ENCODE assay signal across 12 cellular contexts in genomic region chr7:21749318-21749717, GRCh38.
DNase-seq lines count a peak whose midpoint lies in the region; ATAC-seq and TF ChIP-seq lines count a peak whose summit lies in the region.
"Had no signal": no experiment of that assay in that cellular context is flagged by ENCODE, and none has a peak within 500 bp of the region (broad histone marks: within the 10 kb centered on the region; RNA-seq: fewer than 3 reads in every experiment).

No MANE protein-coding gene starts in this region.

- H3K4me1 Mint-ChIP-seq in GM23338 (peaks cover 10% of the 10 kb centered on the region), WTC11 (peaks cover 16% of the 10 kb centered on the region), neural crest cell (no peaks in the 10 kb centered on the region)
- H3K4me1 Mint-ChIP-seq: CD4-positive, alpha-beta memory T cell had no signal

- CTCF ChIA-PET in WTC11 (lab: Charles Lee), result no interaction called here

- H3K4me2 ChIP-seq in GM23338, result no peak overlapping the region

- H3K36me3 ChIP-seq in GM23338 (ENCODE audit: insufficient read depth), result no peaks in the 10 kb centered on the region
- H3K36me3 ChIP-seq in psoas muscle (ENCODE audit: insufficient read depth in 1 of 2, low read depth in 1 of 2), result no peaks in the 10 kb centered on the region
- H3K36me3 ChIP-seq: BE2C had no signal

- H3K4me3 ChIP-seq in GM23338 (no peak overlapping the region), psoas muscle (no peak overlapping the region)

- WGBS in psoas muscle, 3 donors, result 67 to 76% (median 75%) methylated on average over 9 of the region's 9 CpGs

- H2AFZ ChIP-seq in GM23338, result peak overlapping the region; percentile 18; the same call in 1 of the 2 replicates

- H3K27me3 ChIP-seq in GM23338 (ENCODE audit: insufficient read depth), result no peaks in the 10 kb centered on the region
- H3K27me3 ChIP-seq in psoas muscle (ENCODE audit: insufficient read depth in 3 of 3, low read length in 2 of 3), result no peaks in the 10 kb centered on the region

- H3K36me3 Mint-ChIP-seq in GM23338 (ENCODE audit: low read depth) (no peaks in the 10 kb centered on the region), WTC11 (no peaks in the 10 kb centered on the region), neural crest cell (ENCODE audit: low read depth) (no peaks in the 10 kb centered on the region)
- H3K36me3 Mint-ChIP-seq: CD4-positive, alpha-beta memory T cell had no signal

- no peaks in the 10 kb centered on the region for H3K9me2 ChIP-seq in GM23338 (ENCODE audit: insufficient read depth)

- H3K79me2 ChIP-seq in GM23338 (replicated peaks; ENCODE audit: insufficient read depth), result no peaks in the 10 kb centered on the region

- no peak overlapping the region for H3K4me3 Mint-ChIP-seq in GM23338
- no peak overlapping the region for H3K4me3 Mint-ChIP-seq in WTC11
- no peak overlapping the region for H3K4me3 Mint-ChIP-seq in neural crest cell
- H3K4me3 Mint-ChIP-seq: CD4-positive, alpha-beta memory T cell had no signal

- H3K9me3 Mint-ChIP-seq in GM23338 (no peaks in the 10 kb centered on the region), WTC11 (no peaks in the 10 kb centered on the region), neural crest cell (no peaks in the 10 kb centered on the region)

- H3K27ac ChIP-seq in GM23338 (ENCODE audit: low read depth), result 0 out of 2 replicates have a peak overlapping the region, but pooled peaks have one; percentile 21
- H3K27ac ChIP-seq in psoas muscle, result no peak overlapping the region
- H3K27ac ChIP-seq: C4-2B had no signal

- H4K20me1 ChIP-seq in GM23338 (replicated peaks; ENCODE audit: insufficient read depth), result no peaks in the 10 kb centered on the region

- H3K4me1 ChIP-seq in GM23338 (ENCODE audit: insufficient read depth) (peaks cover 8% of the 10 kb centered on the region; the same call in 1 of the 2 replicates), psoas muscle (no peaks in the 10 kb centered on the region)
- H3K4me1 ChIP-seq: BE2C had no signal

- DNase-seq in GM23338 (ENCODE audit: low spot score) (peak; percentile 27), WTC11 (ENCODE audit: low spot score) (no peak), iPS-NIHi11 (ENCODE audit: low spot score) (peak; percentile 16), neural crest cell (ENCODE audit: low read depth, low spot score) (no peak), psoas muscle (no peak), SW480 (ENCODE audit: low spot score) (no peak), NCI-H2107 (lab: John Stamatoyannopoulos, UW) (no peak)
- DNase-seq: BE2C; CD4-positive, alpha-beta memory T cell; DMS79 had no signal

- peaks cover 3% of the 10 kb centered on the region for H3K27me3 Mint-ChIP-seq in GM23338 (ENCODE audit: insufficient read depth, low read depth, poor library complexity)
- H3K27me3 Mint-ChIP-seq in WTC11 (ENCODE audit: low read depth), result no peaks in the 10 kb centered on the region
- H3K27me3 Mint-ChIP-seq in neural crest cell (ENCODE audit: low read depth), result no peaks in the 10 kb centered on the region

- intact Hi-C loops in psoas muscle (cut with DNase I), result no loop called here

- H3K27ac Mint-ChIP-seq in GM23338, result peak overlapping the region; percentile 25; the same call in 1 of the 2 replicates
- peak overlapping the region; percentile 82; the same call in 1 of the 2 replicates for H3K27ac Mint-ChIP-seq in WTC11
- H3K27ac Mint-ChIP-seq in neural crest cell (ENCODE audit: unreplicated experiment), result peak overlapping the region; percentile 10
- H3K27ac Mint-ChIP-seq: CD4-positive, alpha-beta memory T cell had no signal

- peak; percentile 67 for ATAC-seq in GM23338
- peak; percentile 73 for ATAC-seq in WTC11
- ATAC-seq in GM18517 (IDR thresholded peaks at IDR 0.05; ENCODE audit: unreplicated experiment), result no peak
- no peak for ATAC-seq in psoas muscle

- POLR2A ChIA-PET in WTC11 (lab: Charles Lee), result no interaction called here

- H3F3A ChIP-seq in GM23338 (replicated peaks; ENCODE audit: low read depth), result no peaks in the 10 kb centered on the region

- TF ChIP-seq CTCF in GM23338 (conservative IDR thresholded peaks at IDR 0.05; ENCODE audit: low read depth in 2 of 2) (no peak), WTC11 (IDR thresholded peaks at IDR 0.05) (no peak), neural crest cell (conservative IDR thresholded peaks at IDR 0.05) (no peak), psoas muscle (IDR thresholded peaks at IDR 0.05) (no peak)

- no peaks in the 10 kb centered on the region for H3K9me3 ChIP-seq in psoas muscle
- H3K9me3 ChIP-seq: BE2C had no signal

TF ChIP-seq in GM23338, 12 proteins besides CTCF, POLR2A, EP300 and RAD21:
- TF ChIP-seq ZNF114 (CRISPR knock-in tag; IDR thresholded peaks at IDR 0.05) (no peak), EZH2phosphoT487 (IDR thresholded peaks at IDR 0.05; ENCODE audit: unreplicated experiment) (no peak), CREB1 (CRISPR knock-in tag; IDR thresholded peaks at IDR 0.05; ENCODE audit: low read depth) (no peak), NANOG (IDR thresholded peaks at IDR 0.05; ENCODE audit: borderline replicate concordance) (no peak), ZNF331 (CRISPR knock-in tag; IDR thresholded peaks at IDR 0.05; ENCODE audit: low read depth) (no peak), STAT1 (IDR thresholded peaks at IDR 0.05; ENCODE audit: unreplicated experiment) (no peak)
- TF ChIP-seq, protein P1, sequence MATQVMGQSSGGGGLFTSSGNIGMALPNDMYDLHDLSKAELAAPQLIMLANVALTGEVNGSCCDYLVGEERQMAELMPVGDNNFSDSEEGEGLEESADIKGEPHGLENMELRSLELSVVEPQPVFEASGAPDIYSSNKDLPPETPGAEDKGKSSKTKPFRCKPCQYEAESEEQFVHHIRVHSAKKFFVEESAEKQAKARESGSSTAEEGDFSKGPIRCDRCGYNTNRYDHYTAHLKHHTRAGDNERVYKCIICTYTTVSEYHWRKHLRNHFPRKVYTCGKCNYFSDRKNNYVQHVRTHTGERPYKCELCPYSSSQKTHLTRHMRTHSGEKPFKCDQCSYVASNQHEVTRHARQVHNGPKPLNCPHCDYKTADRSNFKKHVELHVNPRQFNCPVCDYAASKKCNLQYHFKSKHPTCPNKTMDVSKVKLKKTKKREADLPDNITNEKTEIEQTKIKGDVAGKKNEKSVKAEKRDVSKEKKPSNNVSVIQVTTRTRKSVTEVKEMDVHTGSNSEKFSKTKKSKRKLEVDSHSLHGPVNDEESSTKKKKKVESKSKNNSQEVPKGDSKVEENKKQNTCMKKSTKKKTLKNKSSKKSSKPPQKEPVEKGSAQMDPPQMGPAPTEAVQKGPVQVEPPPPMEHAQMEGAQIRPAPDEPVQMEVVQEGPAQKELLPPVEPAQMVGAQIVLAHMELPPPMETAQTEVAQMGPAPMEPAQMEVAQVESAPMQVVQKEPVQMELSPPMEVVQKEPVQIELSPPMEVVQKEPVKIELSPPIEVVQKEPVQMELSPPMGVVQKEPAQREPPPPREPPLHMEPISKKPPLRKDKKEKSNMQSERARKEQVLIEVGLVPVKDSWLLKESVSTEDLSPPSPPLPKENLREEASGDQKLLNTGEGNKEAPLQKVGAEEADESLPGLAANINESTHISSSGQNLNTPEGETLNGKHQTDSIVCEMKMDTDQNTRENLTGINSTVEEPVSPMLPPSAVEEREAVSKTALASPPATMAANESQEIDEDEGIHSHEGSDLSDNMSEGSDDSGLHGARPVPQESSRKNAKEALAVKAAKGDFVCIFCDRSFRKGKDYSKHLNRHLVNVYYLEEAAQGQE (IDR thresholded peaks at IDR 0.05; ENCODE audit: unreplicated experiment), result no peak
TF ChIP-seq in GM23338: peak in this region for 0.

TF ChIP-seq in WTC11, 78 proteins besides CTCF, POLR2A, EP300 and RAD21:
- TF ChIP-seq, protein P2, sequence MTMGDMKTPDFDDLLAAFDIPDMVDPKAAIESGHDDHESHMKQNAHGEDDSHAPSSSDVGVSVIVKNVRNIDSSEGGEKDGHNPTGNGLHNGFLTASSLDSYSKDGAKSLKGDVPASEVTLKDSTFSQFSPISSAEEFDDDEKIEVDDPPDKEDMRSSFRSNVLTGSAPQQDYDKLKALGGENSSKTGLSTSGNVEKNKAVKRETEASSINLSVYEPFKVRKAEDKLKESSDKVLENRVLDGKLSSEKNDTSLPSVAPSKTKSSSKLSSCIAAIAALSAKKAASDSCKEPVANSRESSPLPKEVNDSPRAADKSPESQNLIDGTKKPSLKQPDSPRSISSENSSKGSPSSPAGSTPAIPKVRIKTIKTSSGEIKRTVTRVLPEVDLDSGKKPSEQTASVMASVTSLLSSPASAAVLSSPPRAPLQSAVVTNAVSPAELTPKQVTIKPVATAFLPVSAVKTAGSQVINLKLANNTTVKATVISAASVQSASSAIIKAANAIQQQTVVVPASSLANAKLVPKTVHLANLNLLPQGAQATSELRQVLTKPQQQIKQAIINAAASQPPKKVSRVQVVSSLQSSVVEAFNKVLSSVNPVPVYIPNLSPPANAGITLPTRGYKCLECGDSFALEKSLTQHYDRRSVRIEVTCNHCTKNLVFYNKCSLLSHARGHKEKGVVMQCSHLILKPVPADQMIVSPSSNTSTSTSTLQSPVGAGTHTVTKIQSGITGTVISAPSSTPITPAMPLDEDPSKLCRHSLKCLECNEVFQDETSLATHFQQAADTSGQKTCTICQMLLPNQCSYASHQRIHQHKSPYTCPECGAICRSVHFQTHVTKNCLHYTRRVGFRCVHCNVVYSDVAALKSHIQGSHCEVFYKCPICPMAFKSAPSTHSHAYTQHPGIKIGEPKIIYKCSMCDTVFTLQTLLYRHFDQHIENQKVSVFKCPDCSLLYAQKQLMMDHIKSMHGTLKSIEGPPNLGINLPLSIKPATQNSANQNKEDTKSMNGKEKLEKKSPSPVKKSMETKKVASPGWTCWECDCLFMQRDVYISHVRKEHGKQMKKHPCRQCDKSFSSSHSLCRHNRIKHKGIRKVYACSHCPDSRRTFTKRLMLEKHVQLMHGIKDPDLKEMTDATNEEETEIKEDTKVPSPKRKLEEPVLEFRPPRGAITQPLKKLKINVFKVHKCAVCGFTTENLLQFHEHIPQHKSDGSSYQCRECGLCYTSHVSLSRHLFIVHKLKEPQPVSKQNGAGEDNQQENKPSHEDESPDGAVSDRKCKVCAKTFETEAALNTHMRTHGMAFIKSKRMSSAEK (CRISPR knock-in tag; IDR thresholded peaks at IDR 0.05; ENCODE audit: borderline replicate concordance), result no peak
- TF ChIP-seq IRF2 (CRISPR knock-in tag; IDR thresholded peaks at IDR 0.05; ENCODE audit: borderline replicate concordance, low read depth), result no peak
TF ChIP-seq in WTC11: peak in this region for 0.

Comparison
In these comparisons a context has a peak if more than half of its experiments do, and no peak if none do; other contexts are left out.
1. ATAC-seq: peak in GM23338 (single experiment) and WTC11 (single experiment); none in GM18517 (single experiment) and psoas muscle (0 of 4).
2. DNase-seq: peak in GM23338 (single experiment) and iPS-NIHi11 (single experiment); none in WTC11 (single experiment), neural crest cell (single experiment), psoas muscle (0 of 2), SW480 (single experiment) and NCI-H2107 (single experiment).
3. H3K27ac Mint-ChIP-seq: peak in every context shown above with its lines; median percentile 82 in WTC11; 25 in GM23338; 10 in neural crest cell.